ENCODE assay signal across 2 cellular contexts in the genomic region with DNA sequence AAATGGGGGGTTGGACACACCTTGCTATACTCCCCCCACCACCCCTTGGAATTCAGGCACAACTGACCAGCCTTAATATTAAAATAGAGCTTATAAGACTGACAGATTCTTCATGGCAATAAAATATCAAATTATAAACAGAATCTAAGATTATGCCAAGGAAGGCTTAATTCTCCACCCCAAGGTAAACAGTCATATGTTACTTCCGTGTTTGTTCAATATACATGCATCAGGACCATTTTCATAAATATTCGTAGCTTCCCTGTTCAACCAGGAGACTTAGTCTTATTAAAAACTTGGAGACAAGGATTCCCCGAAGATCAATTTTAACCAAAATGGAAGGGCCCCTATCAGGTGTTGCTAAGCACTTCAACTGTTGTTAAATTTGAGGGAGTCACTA.
TF ChIP-seq lines count a peak whose summit lies in the region.

No MANE protein-coding gene starts in this region.

TF ChIP-seq in K562, 482 proteins besides CTCF, POLR2A, EP300 and RAD21:
- TF ChIP-seq EZH2 (IDR thresholded peaks at IDR 0.05; ENCODE audit: borderline replicate concordance, low read depth, low read length), result no peak

TF ChIP-seq in HepG2, 621 proteins besides CTCF, POLR2A, EP300 and RAD21:
- TF ChIP-seq MAFG (CRISPR knock-in tag; IDR thresholded peaks at IDR 0.05), result no peak
- TF ChIP-seq ZNF562 (CRISPR knock-in tag; IDR thresholded peaks at IDR 0.05; ENCODE audit: borderline replicate concordance), result no peak
